Comparison of ENCODE assay signal across 12 cellular contexts in the genomic region with DNA sequence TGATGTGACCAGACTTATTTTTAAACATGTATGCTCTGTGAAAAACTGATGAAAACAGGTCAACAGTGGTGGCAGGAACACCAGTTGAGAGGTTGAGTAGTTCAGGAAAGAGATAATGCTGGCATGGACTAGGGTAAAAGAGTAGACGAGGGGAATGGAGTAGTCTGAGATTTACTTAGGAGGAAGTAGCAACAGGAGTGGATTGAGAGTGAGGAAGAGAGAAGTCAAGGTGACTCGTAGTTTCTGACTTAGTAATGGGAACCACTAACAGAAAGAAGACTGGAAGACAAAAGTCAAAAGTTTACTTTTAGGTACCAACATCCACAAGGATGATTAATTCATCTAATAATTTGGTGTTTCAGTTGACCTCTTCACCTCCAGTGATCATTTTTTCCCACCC. TPM values are rescaled to one million over a fixed set of nuclear protein-coding genes. Genes with fewer than 3 reads are reported as not detected.
DNase-seq lines count a peak whose midpoint lies in the region; ATAC-seq and TF ChIP-seq lines count a peak whose summit lies in the region.
"Had no signal": no experiment of that assay in that cellular context is flagged by ENCODE, and none has a peak within 500 bp of the region (broad histone marks: within the 10 kb centered on the region; RNA-seq: fewer than 3 reads in every experiment).

No MANE protein-coding gene starts in this region.

- H3K27me3 Mint-ChIP-seq in activated naive CD8-positive, alpha-beta T cell = no peaks in the 10 kb centered on the region
- H3K27me3 Mint-ChIP-seq in natural killer cell treated with Interleukin-12 subunit alpha and Interleukin-12 subunit beta and Interleukin-15 and Interleukin-18, amount 100 ng/mL, for 72 hours = no peaks in the 10 kb centered on the region

- no peak overlapping the region for H3K4me3 ChIP-seq in DND-41 (ENCODE audit: low read depth in 1 of 2, low read length in 2 of 2)
- H3K4me3 ChIP-seq in KMS-11 (IDR thresholded peaks at IDR 0.05; ENCODE audit: insufficient read depth, low read depth, low read length) = no peak overlapping the region

- no peaks in the 10 kb centered on the region for H3K9me3 Mint-ChIP-seq in activated naive CD8-positive, alpha-beta T cell (ENCODE audit: low read depth)
- no peaks in the 10 kb centered on the region for H3K9me3 Mint-ChIP-seq in natural killer cell treated with Interleukin-12 subunit alpha and Interleukin-12 subunit beta and Interleukin-15 and Interleukin-18, amount 100 ng/mL, for 72 hours

- H3K9me3 ChIP-seq in DND-41 (ENCODE audit: insufficient read depth, low read length, severe bottlenecking) = no peaks in the 10 kb centered on the region

- ATAC-seq in DND-41 (ENCODE audit: insufficient read depth, low read depth) (no peak), esophagus mucosa (no peak)
- no peak for ATAC-seq in natural killer cell treated with Interleukin-12 subunit alpha and Interleukin-12 subunit beta and Interleukin-15 and Interleukin-18, amount 100 ng/mL, for 72 hours
- ATAC-seq: HepG2, left lobe of liver, sciatic nerve had no signal

- H3K27ac ChIP-seq in DND-41 (ENCODE audit: low read length) (peak overlapping the region; percentile 40; the same call in 1 of the 2 replicates), KMS-11 (no peak overlapping the region)

- TF ChIP-seq CTCF in DND-41 (IDR thresholded peaks at IDR 0.05; ENCODE audit: borderline replicate concordance, extremely low read depth, low read length, poor library complexity, severe bottlenecking) (no peak), KMS-11 (conservative IDR thresholded peaks at IDR 0.05; ENCODE audit: low read depth, low read length) (no peak)

- H3K4me1 ChIP-seq in DND-41 (ENCODE audit: insufficient read depth, low read length) (peaks cover 55% of the 10 kb centered on the region), KMS-11 (ENCODE audit: low read depth, poor library complexity, severe bottlenecking) (peaks cover 42% of the 10 kb centered on the region)

- no peak overlapping the region for H3K9ac ChIP-seq in DND-41 (ENCODE audit: low read depth, low read length)
- H3K9ac ChIP-seq in KMS-11 = no peak overlapping the region

- H3K4me2 ChIP-seq in DND-41 (ENCODE audit: insufficient read depth, low read length) (0 out of 2 replicates have a peak overlapping the region, but pooled peaks have one; percentile 47), KMS-11 (0 out of 2 replicates have a peak overlapping the region, but pooled peaks have one; percentile 5)

- H3K79me2 ChIP-seq in DND-41 (ENCODE audit: insufficient read depth, low read length) = peaks cover 58% of the 10 kb centered on the region
- H3K79me2 ChIP-seq in KMS-11 (ENCODE audit: insufficient read depth, low read depth) = peaks cover 50% of the 10 kb centered on the region

- H2AFZ ChIP-seq in DND-41 (ENCODE audit: low read depth, low read length) (no peak overlapping the region), KMS-11 (ENCODE audit: low read depth) (no peak overlapping the region)

- H3K27me3 ChIP-seq in DND-41 (ENCODE audit: insufficient read depth, low read length, poor library complexity) = no peaks in the 10 kb centered on the region
- no peaks in the 10 kb centered on the region for H3K27me3 ChIP-seq in KMS-11 (ENCODE audit: insufficient read depth, low read depth)

- DNase-seq in DND-41 (no peak), DMS79 (lab: John Stamatoyannopoulos, UW) (no peak), iPS-NIHi11 (ENCODE audit: low spot score) (no peak), NCI-H1417 treated with DMSO at 0.1 percent for 48 hours (lab: John Stamatoyannopoulos, UW) (no peak)
- DNase-seq in natural killer cell treated with Interleukin-12 subunit alpha and Interleukin-12 subunit beta and Interleukin-15 and Interleukin-18, amount 100 ng/mL, for 72 hours (ENCODE audit: low spot score) = no peak
- DNase-seq: NCI-H526 treated with DMSO at 0.1 percent for 48 hours had no signal

- H4K20me1 ChIP-seq in DND-41 (ENCODE audit: insufficient read depth, low read length) (peaks cover 8% of the 10 kb centered on the region; the same call in 1 of the 2 replicates), KMS-11 (ENCODE audit: insufficient read depth) (no peaks in the 10 kb centered on the region)

- peak overlapping the region; percentile 75 for H3K4me3 Mint-ChIP-seq in activated naive CD8-positive, alpha-beta T cell
- H3K4me3 Mint-ChIP-seq in natural killer cell treated with Interleukin-12 subunit alpha and Interleukin-12 subunit beta and Interleukin-15 and Interleukin-18, amount 100 ng/mL, for 72 hours = peak overlapping the region; percentile 89

- H3K36me3 ChIP-seq in DND-41 (ENCODE audit: insufficient read depth, low read length) (peaks cover 70% of the 10 kb centered on the region), KMS-11 (ENCODE audit: insufficient read depth) (no peaks in the 10 kb centered on the region)

- H3K4me1 Mint-ChIP-seq in activated naive CD8-positive, alpha-beta T cell (ENCODE audit: low read depth) = peaks cover 66% of the 10 kb centered on the region
- peaks cover 62 to 70% of the 10 kb centered on the region in 2 donors for H3K4me1 Mint-ChIP-seq in natural killer cell treated with Interleukin-12 subunit alpha and Interleukin-12 subunit beta and Interleukin-15 and Interleukin-18, amount 100 ng/mL, for 72 hours (ENCODE audit: low read depth in 2 of 2)

- peak overlapping the region; percentile 94 for H3K27ac Mint-ChIP-seq in activated naive CD8-positive, alpha-beta T cell
- H3K27ac Mint-ChIP-seq in natural killer cell treated with Interleukin-12 subunit alpha and Interleukin-12 subunit beta and Interleukin-15 and Interleukin-18, amount 100 ng/mL, for 72 hours = peak overlapping the region; percentile 53 to 91

- peaks cover 5% of the 10 kb centered on the region for H3K36me3 Mint-ChIP-seq in activated naive CD8-positive, alpha-beta T cell
- H3K36me3 Mint-ChIP-seq in natural killer cell treated with Interleukin-12 subunit alpha and Interleukin-12 subunit beta and Interleukin-15 and Interleukin-18, amount 100 ng/mL, for 72 hours = peaks cover 42% of the 10 kb centered on the region

RNA-seq across cellular contexts. Expression of gene SRA1, which starts 3.6 kb away (rescaled TPM):
- 10 to 100 TPM; 61.4 to 64.7 TPM for total RNA-seq in natural killer cell treated with Interleukin-12 subunit alpha and Interleukin-12 subunit beta and Interleukin-15 and Interleukin-18, amount 100 ng/mL, for 72 hours
- 28.6 TPM for total RNA-seq in esophagus mucosa

RNA-seq across cellular contexts. Expression of gene EIF4EBP3, which starts 6.2 kb away (rescaled TPM):
- 1 to 10 TPM; 7.0 to 8.6 TPM for total RNA-seq in natural killer cell treated with Interleukin-12 subunit alpha and Interleukin-12 subunit beta and Interleukin-15 and Interleukin-18, amount 100 ng/mL, for 72 hours
- 20.7 TPM for total RNA-seq in esophagus mucosa

RNA-seq across cellular contexts. Expression of gene APBB3, which starts 10.7 kb away (rescaled TPM):
- 10 to 100 TPM; 12.8 to 25.8 TPM for total RNA-seq in natural killer cell treated with Interleukin-12 subunit alpha and Interleukin-12 subunit beta and Interleukin-15 and Interleukin-18, amount 100 ng/mL, for 72 hours
- total RNA-seq in esophagus mucosa = 5.2 TPM

RNA-seq across cellular contexts. Expression of gene SLC35A4, which starts 11.0 kb away (rescaled TPM):
- 10 to 100 TPM; 73.8 to 97.3 TPM for total RNA-seq in natural killer cell treated with Interleukin-12 subunit alpha and Interleukin-12 subunit beta and Interleukin-15 and Interleukin-18, amount 100 ng/mL, for 72 hours
- 52.4 TPM for total RNA-seq in esophagus mucosa
